In the genomic region with DNA sequence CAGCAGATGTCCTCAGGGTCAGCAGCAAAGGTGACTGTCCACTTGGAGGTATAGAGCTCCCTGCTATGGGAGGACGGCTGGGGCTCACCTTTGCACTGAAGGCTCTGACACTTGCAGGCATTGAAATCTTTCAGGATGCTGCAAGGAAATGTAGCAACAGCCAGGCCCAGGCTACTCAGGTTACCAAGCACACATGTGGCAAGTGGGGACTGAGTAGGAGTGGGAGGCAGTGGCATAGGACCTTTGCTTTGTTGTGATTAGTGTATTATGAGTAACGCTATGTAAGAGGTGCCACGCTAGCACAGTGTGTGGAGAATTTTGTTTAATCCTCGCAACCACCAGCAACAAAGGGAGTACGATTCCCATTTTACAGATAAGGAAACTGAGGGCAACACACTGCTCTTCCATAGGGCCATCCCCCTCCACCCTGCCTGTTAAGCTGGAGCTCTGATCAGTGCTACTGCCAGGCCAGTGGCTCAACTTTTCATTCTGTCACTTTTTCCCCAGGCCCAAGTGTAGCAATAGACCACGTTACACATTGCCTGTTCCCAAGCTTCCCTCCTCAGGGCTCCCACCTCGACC, we compare ENCODE assay signal across 22 cellular contexts. TPM values are rescaled to one million over a fixed set of nuclear protein-coding genes. Genes with fewer than 3 reads are reported as not detected.
"Had no signal": no experiment of that assay in that cellular context is flagged by ENCODE, and none has a peak within 500 bp of the region (broad histone marks: within the 10 kb centered on the region; RNA-seq: fewer than 3 reads in every experiment).

No MANE protein-coding gene starts in this region.

- H3K36me3 Mint-ChIP-seq: neural progenitor cell had no signal

- H3K9ac ChIP-seq: neural progenitor cell had no signal

- H3K27ac ChIP-seq: breast epithelium, coronary artery, epithelial cell of prostate, gastroesophageal sphincter, neural progenitor cell, skin epidermis, stomach, tibial artery, vagina had no signal

- H3K27me3 Mint-ChIP-seq: activated CD4-positive, alpha-beta memory T cell treated with anti-CD3 and anti-CD28 coated beads for 36 hours; activated naive CD4-positive, alpha-beta T cell treated with anti-CD3 and anti-CD28 coated beads, Interleukin-2, amount 50 U/mL, for 24 hours had no signal

- ATAC-seq: gastroesophageal sphincter, left ventricle myocardium superior had no signal

- H3K4me3 Mint-ChIP-seq: activated CD4-positive, alpha-beta memory T cell treated with anti-CD3 and anti-CD28 coated beads for 36 hours; activated naive CD4-positive, alpha-beta T cell treated with anti-CD3 and anti-CD28 coated beads, Interleukin-2, amount 50 U/mL, for 24 hours; activated T-helper 1 cell treated with anti-CD3 and anti-CD28 coated beads, Interleukin-12 subunit alpha, Interleukin-12 subunit beta, Interleukin-2, Interleukin-4 antibody, amounts not matched to agents 30 ng/mL and 10 ng/mL and 1 ng/mL, durations not matched to agents 14 hours and 24 hours and 36 hours; neural progenitor cell had no signal

- DNase-seq: activated CD4-positive, alpha-beta memory T cell treated with anti-CD3 and anti-CD28 coated beads for 36 hours; activated CD4-positive, alpha-beta T cell treated with anti-CD3 and anti-CD28 coated beads for 1 hour; activated CD8-positive, alpha-beta memory T cell treated with anti-CD3 and anti-CD28 coated beads, Interleukin-2, amount 50 U/mL, for 4 hours; aorta; effector CD4-positive, alpha-beta T cell; mesendoderm; retina; stimulated activated CD4-positive, alpha-beta T cell treated with anti-CD3 and anti-CD28 coated beads, Interleukin-4, amount 100 ng/mL, for 4 hours; stomach; T-helper 9 cell; tibial artery had no signal

- H3K4me1 Mint-ChIP-seq: neural progenitor cell had no signal

- H3K27ac Mint-ChIP-seq: activated CD4-positive, alpha-beta memory T cell treated with anti-CD3 and anti-CD28 coated beads for 36 hours; activated naive CD4-positive, alpha-beta T cell treated with anti-CD3 and anti-CD28 coated beads, Interleukin-2, amount 50 U/mL, for 24 hours; activated T-helper 1 cell treated with anti-CD3 and anti-CD28 coated beads, Interleukin-12 subunit alpha, Interleukin-12 subunit beta, Interleukin-2, Interleukin-4 antibody, amounts not matched to agents 30 ng/mL and 10 ng/mL and 1 ng/mL, durations not matched to agents 14 hours and 24 hours and 36 hours; neural progenitor cell had no signal

- H3K4me1 ChIP-seq: breast epithelium, neural progenitor cell had no signal

- H3K9me3 ChIP-seq: breast epithelium, gastroesophageal sphincter, stomach, tibial artery, vagina had no signal

- H3K27me3 ChIP-seq: breast epithelium, gastroesophageal sphincter, neural progenitor cell, stomach, tibial artery, vagina had no signal

- H3K36me3 ChIP-seq: neural progenitor cell had no signal

- H3K4me3 ChIP-seq: breast epithelium, coronary artery, gastroesophageal sphincter, neural progenitor cell, skin epidermis, stomach, tibial artery, vagina had no signal

- H3K9me3 Mint-ChIP-seq: activated CD4-positive, alpha-beta memory T cell treated with anti-CD3 and anti-CD28 coated beads for 36 hours; activated naive CD4-positive, alpha-beta T cell treated with anti-CD3 and anti-CD28 coated beads, Interleukin-2, amount 50 U/mL, for 24 hours; activated T-helper 1 cell treated with anti-CD3 and anti-CD28 coated beads, Interleukin-12 subunit alpha, Interleukin-12 subunit beta, Interleukin-2, Interleukin-4 antibody, amounts not matched to agents 30 ng/mL and 10 ng/mL and 1 ng/mL, durations not matched to agents 14 hours and 24 hours and 36 hours; neural progenitor cell had no signal

RNA-seq across cellular contexts. Expression of a gene that starts 28.0 kb away (rescaled TPM):
- total RNA-seq: activated T-helper 1 cell treated with anti-CD3 and anti-CD28 coated beads, Interleukin-12 subunit alpha, Interleukin-12 subunit beta, Interleukin-2, Interleukin-4 antibody, amounts not matched to agents 30 ng/mL and 10 ng/mL and 1 ng/mL, durations not matched to agents 14 hours and 24 hours and 36 hours; left ventricle myocardium superior; vagina had no signal
- polyA plus RNA-seq: keratinocyte had no signal
